In the genomic region with DNA sequence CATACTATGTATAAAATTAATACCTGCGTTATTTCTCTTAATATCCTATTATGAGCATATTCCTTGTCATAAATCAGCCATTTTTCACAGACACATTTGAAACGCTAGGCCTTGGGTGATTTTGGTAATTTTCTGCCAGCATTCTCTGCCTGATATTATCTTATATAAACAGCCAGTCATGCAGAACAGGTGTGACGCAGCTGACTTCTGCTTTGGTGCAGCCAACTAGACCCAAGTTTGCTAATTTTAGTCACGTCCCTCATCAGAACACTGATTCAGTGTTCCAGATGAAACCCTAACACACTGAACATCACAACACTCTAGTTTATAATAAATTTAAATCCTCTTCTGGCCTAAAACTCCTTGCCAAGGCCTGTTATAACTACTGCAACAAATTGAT, we compare ENCODE assay signal across 18 cellular contexts.
A peak's percentile ranks its signal among the peaks of the same experiment; 100 is the strongest.
DNase-seq lines count a peak whose midpoint lies in the region; ATAC-seq and TF ChIP-seq lines count a peak whose summit lies in the region.
"Had no signal": no experiment of that assay in that cellular context is flagged by ENCODE, and none has a peak within 500 bp of the region (broad histone marks: within the 10 kb centered on the region; RNA-seq: fewer than 3 reads in every experiment).

No MANE protein-coding gene starts in this region.

- H3K9me3 ChIP-seq in BE2C = no peaks in the 10 kb centered on the region
- no peaks in the 10 kb centered on the region for H3K9me3 ChIP-seq in MG63
- no peaks in the 10 kb centered on the region for H3K9me3 ChIP-seq in mucosa of descending colon
- H3K9me3 ChIP-seq: ascending aorta, esophagus squamous epithelium, heart right ventricle, lower lobe of right lung, right lobe of liver had no signal

- H3K27ac ChIP-seq in VCaP = peak overlapping the region; percentile 75
- H3K27ac ChIP-seq: ascending aorta, esophagus squamous epithelium, heart right ventricle, lower lobe of right lung, neural progenitor cell, PC-9, right lobe of liver had no signal

- DNase-seq in BE2C (peak; percentile 53), MG63 (peak; percentile 4), myocyte (ENCODE audit: low read depth) (peak; percentile 79), lower leg skin (ENCODE audit: low spot score in 2 of 2) (no peak), mucosa of descending colon (no peak)
- no peak for DNase-seq in activated CD4-positive, CD25-positive, alpha-beta regulatory T cell (lab: John Stamatoyannopoulos, UW)
- DNase-seq: activated gamma-delta T cell treated with Interleukin-2 at 50 U/mL for 16 hours; esophagus squamous epithelium; GOT3; heart right ventricle; lower lobe of right lung; PC-9; right lobe of liver; stimulated activated CD4-positive, alpha-beta T cell treated with anti-CD3 and anti-CD28 coated beads, Interleukin-4, amount 100 ng/mL, for 4 hours had no signal

- H3K27me3 ChIP-seq in BE2C = no peaks in the 10 kb centered on the region
- no peaks in the 10 kb centered on the region for H3K27me3 ChIP-seq in MG63
- H3K27me3 ChIP-seq: ascending aorta, esophagus squamous epithelium, heart right ventricle, neural progenitor cell, right lobe of liver had no signal

- H3K36me3 ChIP-seq in BE2C (no peaks in the 10 kb centered on the region), MG63 (no peaks in the 10 kb centered on the region), mucosa of descending colon (ENCODE audit: low read depth) (no peaks in the 10 kb centered on the region)
- H3K36me3 ChIP-seq: ascending aorta, esophagus squamous epithelium, heart right ventricle, lower lobe of right lung, neural progenitor cell, right lobe of liver had no signal

- H3K4me3 ChIP-seq in BE2C (ENCODE audit: low read depth, low read length) (no peak overlapping the region), MG63 (no peak overlapping the region), lower leg skin (ENCODE audit: low read depth, poor library complexity, severe bottlenecking) (no peak overlapping the region), mucosa of descending colon (no peak overlapping the region)
- H3K4me3 ChIP-seq: ascending aorta, esophagus squamous epithelium, heart right ventricle, lower lobe of right lung, neural progenitor cell, PC-9, right lobe of liver had no signal

- 47 to 51% methylated on average over 4 of the region's 4 CpGs for WGBS in lower leg skin, 2 donors

- TF ChIP-seq CTCF in BE2C (IDR thresholded peaks at IDR 0.05; ENCODE audit: low read depth, low read length) (no peak), VCaP (conservative IDR thresholded peaks at IDR 0.05) (no peak), lower leg skin (IDR thresholded peaks at IDR 0.05) (no peak), mucosa of descending colon (IDR thresholded peaks at IDR 0.05) (no peak)

- H3K4me1 ChIP-seq in BE2C = peaks cover 25% of the 10 kb centered on the region
- H3K4me1 ChIP-seq in mucosa of descending colon (ENCODE audit: low read depth) = no peaks in the 10 kb centered on the region
- H3K4me1 ChIP-seq: ascending aorta, neural progenitor cell, right lobe of liver had no signal

- no peak for TF ChIP-seq POLR2A in lower leg skin (IDR thresholded peaks at IDR 0.05)

- ATAC-seq in mucosa of descending colon (no peak), GM18520 (IDR thresholded peaks at IDR 0.05; ENCODE audit: unreplicated experiment) (no peak)
- ATAC-seq: heart right ventricle, lower lobe of right lung, right lobe of liver had no signal

- intact Hi-C loops in lower leg skin (cut with DNase I; ENCODE audit: low total_unique reads) (no loop called here), mucosa of descending colon (cut with DNase I, micrococcal nuclease) (no loop called here)

Comparison
In these comparisons a context has a peak if more than half of its experiments do, and no peak if none do; other contexts are left out.
1. DNase-seq: peak in BE2C (single experiment), MG63 (single experiment) and myocyte (single experiment); none in activated CD4-positive, CD25-positive, alpha-beta regulatory T cell (0 of 4), lower leg skin (0 of 2) and mucosa of descending colon (0 of 3).